1 cellular context compared by ENCODE assay signal in the genomic region with DNA sequence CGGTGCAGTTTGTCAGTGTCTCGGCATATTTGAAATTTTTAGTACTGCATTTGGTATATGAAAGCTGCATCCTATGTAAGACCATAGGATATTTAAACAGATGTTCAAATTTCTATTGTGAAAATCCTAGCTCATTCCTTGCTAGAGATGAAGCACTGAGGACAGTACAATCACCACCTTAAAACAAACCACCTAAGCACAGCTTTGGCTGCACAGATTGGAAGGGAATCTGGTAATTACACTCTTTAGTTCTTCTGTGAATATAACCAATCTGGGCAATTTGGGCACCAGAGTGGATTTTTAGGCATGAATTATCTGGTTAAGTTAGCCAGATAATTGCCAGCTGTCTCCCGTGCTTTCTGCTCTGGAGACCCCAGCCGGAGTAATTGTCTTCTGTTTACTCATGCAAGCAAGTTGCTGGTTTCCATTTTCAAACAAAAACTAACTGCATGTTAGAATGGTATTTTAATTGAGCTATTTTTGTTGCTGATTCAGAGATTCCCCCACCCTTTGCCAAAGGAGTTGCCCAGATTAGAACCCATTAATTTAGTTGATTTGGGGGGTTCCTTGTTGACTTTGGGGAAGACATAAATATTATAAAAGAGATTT.
TF ChIP-seq lines count a peak whose summit lies in the region.

No MANE protein-coding gene starts in this region.

TF ChIP-seq in Ishikawa, 13 proteins besides CTCF, POLR2A, EP300 and RAD21 (continued from another document):
- TF ChIP-seq FOXM1 (IDR thresholded peaks at IDR 0.05; ENCODE audit: borderline replicate concordance, low read depth) (no peak), ZBTB7A (IDR thresholded peaks at IDR 0.05; ENCODE audit: low read depth) (no peak)
- TF ChIP-seq, protein P1, sequence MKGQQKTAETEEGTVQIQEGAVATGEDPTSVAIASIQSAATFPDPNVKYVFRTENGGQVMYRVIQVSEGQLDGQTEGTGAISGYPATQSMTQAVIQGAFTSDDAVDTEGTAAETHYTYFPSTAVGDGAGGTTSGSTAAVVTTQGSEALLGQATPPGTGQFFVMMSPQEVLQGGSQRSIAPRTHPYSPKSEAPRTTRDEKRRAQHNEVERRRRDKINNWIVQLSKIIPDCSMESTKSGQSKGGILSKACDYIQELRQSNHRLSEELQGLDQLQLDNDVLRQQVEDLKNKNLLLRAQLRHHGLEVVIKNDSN (IDR thresholded peaks at IDR 0.05), result no peak
